In the genomic region with DNA sequence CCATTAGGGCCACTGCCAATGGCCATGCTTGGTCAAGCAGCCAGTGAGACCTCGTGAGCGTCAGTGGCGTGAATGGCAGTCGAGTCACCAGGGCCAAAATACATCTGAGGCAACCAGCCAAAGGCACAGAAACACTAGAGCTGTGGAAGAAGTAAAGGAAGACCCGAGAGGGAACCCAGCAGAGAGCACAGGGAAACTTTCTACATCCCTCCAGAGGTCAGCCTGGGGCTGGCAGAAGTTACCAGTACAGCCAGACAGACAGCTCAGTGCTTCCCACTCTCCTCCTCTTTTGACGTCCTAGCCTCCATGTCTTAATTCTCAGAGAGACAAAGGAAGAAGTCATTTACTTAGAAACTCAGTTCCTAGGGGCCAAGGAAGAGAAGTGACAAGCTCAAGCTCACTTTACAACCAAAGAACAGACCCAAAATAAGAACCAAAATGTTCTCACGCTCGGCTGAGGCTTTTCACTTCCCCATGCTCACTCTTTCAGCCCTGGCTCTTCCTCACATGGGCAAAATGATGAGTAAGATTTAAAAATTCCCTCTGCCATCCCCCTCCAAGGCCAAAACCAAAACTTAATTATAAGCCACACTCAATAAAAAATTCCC, we compare ENCODE assay signal across 8 cellular contexts. TPM values are rescaled to one million over a fixed set of nuclear protein-coding genes. Genes with fewer than 3 reads are reported as not detected.
DNase-seq lines count a peak whose midpoint lies in the region; ATAC-seq and TF ChIP-seq lines count a peak whose summit lies in the region.

No MANE protein-coding gene starts in this region.

- DNase-seq in GM06990 (ENCODE audit: extremely low read depth, insufficient read length), result peak; percentile 64
- DNase-seq in MG63, result peak; percentile 16
- peak; percentile 54 for DNase-seq in Right ventricle myocardium superior
- no peak for DNase-seq in tibial nerve (ENCODE audit: low spot score in 2 of 2)
- DNase-seq in NCI-H1092 treated with DMSO at 0.1 percent for 48 hours (lab: John Stamatoyannopoulos, UW), result no peak
- DNase-seq in NCI-H2196 (lab: John Stamatoyannopoulos, UW; ENCODE audit: unreplicated experiment), result no peak
- DNase-seq in SJCRH30, result no peak

- peak in 1 of 2 donors; percentile 37 for TF ChIP-seq EP300 in tibial nerve (IDR thresholded peaks at IDR 0.05)

- H3K4me3 ChIP-seq in GM06990 (replicated peaks; ENCODE audit: low read depth, low read length) (no peak overlapping the region), MG63 (no peak overlapping the region), tibial nerve (no peak overlapping the region), SJCRH30 (no peak overlapping the region)

- TF ChIP-seq CTCF in GM06990 (IDR thresholded peaks at IDR 0.05; ENCODE audit: insufficient read depth, low read length, poor library complexity, severe bottlenecking) (no peak), tibial nerve (IDR thresholded peaks at IDR 0.05) (no peak)

- no peaks in the 10 kb centered on the region for H3K36me3 ChIP-seq in GM06990 (ENCODE audit: control insufficient read depth, insufficient read depth, low read length)
- no peaks in the 10 kb centered on the region for H3K36me3 ChIP-seq in MG63
- H3K36me3 ChIP-seq in tibial nerve, result no peaks in the 10 kb centered on the region
- no peaks in the 10 kb centered on the region for H3K36me3 ChIP-seq in SJCRH30

- no peak for TF ChIP-seq POLR2A in tibial nerve (IDR thresholded peaks at IDR 0.05)

- no peaks in the 10 kb centered on the region for H3K9me3 ChIP-seq in MG63
- no peaks in the 10 kb centered on the region for H3K9me3 ChIP-seq in tibial nerve
- no peaks in the 10 kb centered on the region for H3K9me3 ChIP-seq in SJCRH30 (replicated peaks)

- ATAC-seq in GM21717 (IDR thresholded peaks at IDR 0.05; ENCODE audit: unreplicated experiment) (peak; percentile 81), Right ventricle myocardium superior (ENCODE audit: poor library complexity) (peak; percentile 60)

- WGBS in tibial nerve, 2 donors, result 45 to 61% methylated on average over 8 of the region's 8 CpGs

- H3K27ac ChIP-seq in tibial nerve, result peak overlapping the region in 3 of 4 donors; percentile 56 to 68 (median 56)
- no peak overlapping the region for H3K27ac ChIP-seq in SJCRH30

- peaks cover 0 to 57% (median 28%) of the 10 kb centered on the region in 4 donors for H3K4me1 ChIP-seq in tibial nerve
- H3K4me1 ChIP-seq in SJCRH30, result peaks cover 19% of the 10 kb centered on the region

- H3K27me3 ChIP-seq in GM06990 (replicated peaks; ENCODE audit: control insufficient read depth, insufficient read depth, low read length) (no peaks in the 10 kb centered on the region), MG63 (no peaks in the 10 kb centered on the region), tibial nerve (no peaks in the 10 kb centered on the region), SJCRH30 (no peaks in the 10 kb centered on the region)

- intact Hi-C loops in Right ventricle myocardium superior (cut with DNase I), result no loop called here

RNA-seq across cellular contexts. Expression of gene CYRIA, which starts 8.7 kb away (rescaled TPM):
- total RNA-seq in MG63 (2014; rRNA removed; shearing (Covaris generic); ENCODE audit: low replicate concordance), result 0.69 and 1.3 TPM in 2 replicates
- 3.9 TPM for total RNA-seq in Right ventricle myocardium superior
- total RNA-seq in tibial nerve, result 1 to 10 TPM; 3.3 to 5.7 (median 4.9) TPM
- 18.3 and 22.2 TPM in 2 replicates for total RNA-seq in SJCRH30 (2014; rRNA removed; shearing (Covaris generic))

Comparison
In these comparisons a context has a peak if more than half of its experiments do, and no peak if none do; other contexts are left out.
1. DNase-seq: peak in GM06990 (single experiment), MG63 (single experiment) and Right ventricle myocardium superior (single experiment); none in tibial nerve (0 of 2), NCI-H1092 treated with DMSO at 0.1 percent for 48 hours (single experiment), NCI-H2196 (single experiment) and SJCRH30 (0 of 2).